18 cellular contexts compared by ENCODE assay signal in genomic region chr18:48992133-48992532, GRCh38. TPM values are rescaled to one million over a fixed set of nuclear protein-coding genes. Genes with fewer than 3 reads are reported as not detected.
DNase-seq lines count a peak whose midpoint lies in the region; ATAC-seq and TF ChIP-seq lines count a peak whose summit lies in the region.
"Had no signal": no experiment of that assay in that cellular context is flagged by ENCODE, and none has a peak within 500 bp of the region (broad histone marks: within the 10 kb centered on the region; RNA-seq: fewer than 3 reads in every experiment).

No MANE protein-coding gene starts in this region.

- TF ChIP-seq CTCF in HEK293 (tag by site-specific recombination; IDR thresholded peaks at IDR 0.05) (no peak), Panc1 (IDR thresholded peaks at IDR 0.05) (no peak), left lung (IDR thresholded peaks at IDR 0.05) (no peak), WERI-Rb-1 (IDR thresholded peaks at IDR 0.05; ENCODE audit: low read depth, low read length) (no peak)

- H3K4me3 Mint-ChIP-seq in stimulated activated effector memory CD8-positive, alpha-beta T cell treated with anti-CD3 and anti-CD28 coated beads, Interleukin-12 subunit alpha, Interleukin-12 subunit beta, amount 100 ng/mL, for 72 hours: no peak overlapping the region
- H3K4me3 Mint-ChIP-seq: activated naive CD4-positive, alpha-beta T cell treated with anti-CD3 and anti-CD28 coated beads, Interleukin-2, amount 10 ng/mL, durations not matched to agents 7 days and 5 days; activated T-cell treated with anti-CD3 and anti-CD28 coated beads, Interleukin-2, amount 50 U/mL, for 4 hours; neural crest cell had no signal

- H3K36me3 ChIP-seq in HEK293 (ENCODE audit: control insufficient read depth in 2 of 2, insufficient read depth in 1 of 2, low read length in 2 of 2) (no peaks in the 10 kb centered on the region), Panc1 (ENCODE audit: control insufficient read depth, insufficient read depth, low read length) (no peaks in the 10 kb centered on the region), left lung (no peaks in the 10 kb centered on the region), WERI-Rb-1 (no peaks in the 10 kb centered on the region)

- H3K4me1 ChIP-seq in HEK293 (ENCODE audit: control insufficient read depth, insufficient read depth, low read length): peaks cover 29% of the 10 kb centered on the region
- H3K4me1 ChIP-seq in Panc1 (ENCODE audit: control insufficient read depth, insufficient read depth, low read length): peaks cover 47% of the 10 kb centered on the region
- peaks cover 16 to 46% of the 10 kb centered on the region in 2 donors for H3K4me1 ChIP-seq in left lung

- ATAC-seq in Panc1: peak; percentile 14
- peak; percentile 6 for ATAC-seq in left lung
- peak; percentile 17 for ATAC-seq in stimulated activated effector memory CD8-positive, alpha-beta T cell treated with anti-CD3 and anti-CD28 coated beads, Interleukin-12 subunit alpha, Interleukin-12 subunit beta, amount 100 ng/mL, for 72 hours
- ATAC-seq in HG02588 (IDR thresholded peaks at IDR 0.05; ENCODE audit: unreplicated experiment): no peak
- ATAC-seq: activated T-cell treated with anti-CD3 and anti-CD28 coated beads, Interleukin-2, amount 50 U/mL, for 4 hours had no signal

- H3K9me3 Mint-ChIP-seq in stimulated activated effector memory CD8-positive, alpha-beta T cell treated with anti-CD3 and anti-CD28 coated beads, Interleukin-12 subunit alpha, Interleukin-12 subunit beta, amount 100 ng/mL, for 72 hours: no peaks in the 10 kb centered on the region
- H3K9me3 Mint-ChIP-seq: activated naive CD4-positive, alpha-beta T cell treated with anti-CD3 and anti-CD28 coated beads, Interleukin-2, amount 10 ng/mL, durations not matched to agents 7 days and 5 days; activated T-cell treated with anti-CD3 and anti-CD28 coated beads, Interleukin-2, amount 50 U/mL, for 4 hours; neural crest cell had no signal

- no TSS peak for BruUV-seq in Panc1 (replicated peaks; lab: Mats Ljungman, UMichigan)

- H3K27me3 ChIP-seq in Panc1 (ENCODE audit: control insufficient read depth, insufficient read depth, low read length): no peaks in the 10 kb centered on the region
- H3K27me3 ChIP-seq in left lung: no peaks in the 10 kb centered on the region
- no peaks in the 10 kb centered on the region for H3K27me3 ChIP-seq in WERI-Rb-1 (ENCODE audit: insufficient read depth, low read depth, severe bottlenecking)

- CTCF ChIA-PET in HEK293 (lab: Yijun Ruan, JAX) (no interaction called here), Panc1 (lab: Charles Lee) (no interaction called here)

- H3K27ac ChIP-seq in HEK293 (ENCODE audit: extremely low read depth, low read depth, low read length) (peak overlapping the region; percentile 31; the same call in 1 of the 2 replicates), Panc1 (ENCODE audit: low read length) (peak overlapping the region; percentile 72; the same call in 1 of the 2 replicates), left lung (peak overlapping the region in 1 of 2 donors; percentile 73), WERI-Rb-1 (no peak overlapping the region)

- no peaks in the 10 kb centered on the region for H3K36me3 Mint-ChIP-seq in stimulated activated effector memory CD8-positive, alpha-beta T cell treated with anti-CD3 and anti-CD28 coated beads, Interleukin-12 subunit alpha, Interleukin-12 subunit beta, amount 100 ng/mL, for 72 hours
- H3K36me3 Mint-ChIP-seq: activated naive CD4-positive, alpha-beta T cell treated with anti-CD3 and anti-CD28 coated beads, Interleukin-2, amount 10 ng/mL, durations not matched to agents 7 days and 5 days had no signal

- intact Hi-C loops in Panc1 (cut with micrococcal nuclease; ENCODE audit: unreplicated experiment): no loop called here
- intact Hi-C loops in left lung (cut with DNase I): no loop called here

- H3K4me1 Mint-ChIP-seq in stimulated activated effector memory CD8-positive, alpha-beta T cell treated with anti-CD3 and anti-CD28 coated beads, Interleukin-12 subunit alpha, Interleukin-12 subunit beta, amount 100 ng/mL, for 72 hours: peaks cover 23% of the 10 kb centered on the region

- H3K27ac Mint-ChIP-seq in stimulated activated effector memory CD8-positive, alpha-beta T cell treated with anti-CD3 and anti-CD28 coated beads, Interleukin-12 subunit alpha, Interleukin-12 subunit beta, amount 100 ng/mL, for 72 hours: no peak overlapping the region
- H3K27ac Mint-ChIP-seq: activated naive CD4-positive, alpha-beta T cell treated with anti-CD3 and anti-CD28 coated beads, Interleukin-2, amount 10 ng/mL, durations not matched to agents 7 days and 5 days had no signal

- POLR2A ChIA-PET in HEK293 (lab: Yijun Ruan, JAX) (interaction anchor here (0.7 to 2.1 kb wide), 3 partner anchors 8 to 40 kb away, joined by 3 to 8 read pairs (median 4); no protein-coding TSS in a partner anchor), Panc1 (lab: Charles Lee) (no interaction called here)

- H3K9me3 ChIP-seq in HEK293 (ENCODE audit: control insufficient read depth, insufficient read depth, low read depth, low read length) (no peaks in the 10 kb centered on the region), Panc1 (ENCODE audit: control insufficient read depth, insufficient read depth, low read depth, low read length) (no peaks in the 10 kb centered on the region), left lung (no peaks in the 10 kb centered on the region), WERI-Rb-1 (ENCODE audit: severe bottlenecking) (no peaks in the 10 kb centered on the region)

- in situ Hi-C loops in Panc1 (cut with HindIII; ENCODE audit: low pct_unique_long_range_greater_than_20kb, low sequenced_read_pairs) (no loop called here), KBM-7 (cut with MboI; ENCODE audit: low pct_unique_long_range_greater_than_20kb, low sequenced_read_pairs) (no loop called here)

- DNase-seq in Panc1 (ENCODE audit: low read depth, low spot score) (no peak), left lung (no peak), NCI-H2081 treated with DMSO at 0.1 percent for 48 hours (lab: John Stamatoyannopoulos, UW) (no peak), KBM-7 (no peak), WERI-Rb-1 (no peak)
- DNase-seq in stimulated activated effector memory CD8-positive, alpha-beta T cell treated with anti-CD3 and anti-CD28 coated beads, Interleukin-12 subunit alpha, Interleukin-12 subunit beta, amount 100 ng/mL, for 72 hours (ENCODE audit: low spot score in 2 of 2): no peak
- DNase-seq: activated CD4-positive, alpha-beta T cell treated with anti-CD3 and anti-CD28 coated beads for 1 hour; activated naive CD4-positive, alpha-beta T cell treated with anti-CD3 and anti-CD28 coated beads, Interleukin-2, amount 10 ng/mL, durations not matched to agents 7 days and 5 days; activated T-cell treated with anti-CD3 and anti-CD28 coated beads, Interleukin-2, amount 50 U/mL, for 4 hours; caudate nucleus; DMS79; left colon; NCI-H2081; NCI-H510A treated with DMSO at 0.1 percent for 48 hours; NK-92 treated with Interleukin-12 subunit alpha and Interleukin-12 subunit beta, amount 100 ng/mL, for 24 hours had no signal

- no peak overlapping the region for H3K4me3 ChIP-seq in HEK293 (ENCODE audit: low read depth, low read length)
- H3K4me3 ChIP-seq in Panc1 (ENCODE audit: low read depth in 2 of 2, low read length in 2 of 2): no peak overlapping the region
- H3K4me3 ChIP-seq in left lung: no peak overlapping the region
- no peak overlapping the region for H3K4me3 ChIP-seq in WERI-Rb-1 (ENCODE audit: low read depth, low read length)

TF ChIP-seq in HEK293, 187 proteins besides CTCF, POLR2A, EP300 and RAD21:
- no peak for TF ChIP-seq ZNF521 (tag by site-specific recombination; IDR thresholded peaks at IDR 0.05)
- TF ChIP-seq, protein P1, sequence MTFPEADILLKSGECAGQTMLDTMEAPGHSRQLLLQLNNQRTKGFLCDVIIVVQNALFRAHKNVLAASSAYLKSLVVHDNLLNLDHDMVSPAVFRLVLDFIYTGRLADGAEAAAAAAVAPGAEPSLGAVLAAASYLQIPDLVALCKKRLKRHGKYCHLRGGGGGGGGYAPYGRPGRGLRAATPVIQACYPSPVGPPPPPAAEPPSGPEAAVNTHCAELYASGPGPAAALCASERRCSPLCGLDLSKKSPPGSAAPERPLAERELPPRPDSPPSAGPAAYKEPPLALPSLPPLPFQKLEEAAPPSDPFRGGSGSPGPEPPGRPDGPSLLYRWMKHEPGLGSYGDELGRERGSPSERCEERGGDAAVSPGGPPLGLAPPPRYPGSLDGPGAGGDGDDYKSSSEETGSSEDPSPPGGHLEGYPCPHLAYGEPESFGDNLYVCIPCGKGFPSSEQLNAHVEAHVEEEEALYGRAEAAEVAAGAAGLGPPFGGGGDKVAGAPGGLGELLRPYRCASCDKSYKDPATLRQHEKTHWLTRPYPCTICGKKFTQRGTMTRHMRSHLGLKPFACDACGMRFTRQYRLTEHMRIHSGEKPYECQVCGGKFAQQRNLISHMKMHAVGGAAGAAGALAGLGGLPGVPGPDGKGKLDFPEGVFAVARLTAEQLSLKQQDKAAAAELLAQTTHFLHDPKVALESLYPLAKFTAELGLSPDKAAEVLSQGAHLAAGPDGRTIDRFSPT (tag by site-specific recombination; IDR thresholded peaks at IDR 0.05): 0 out of 2 replicates have a peak, but pooled peaks have one; percentile 14

RNA-seq across cellular contexts. Expression of gene SMAD7, which starts 41.4 kb away (rescaled TPM):
- total RNA-seq in Panc1 (2021; ENCODE audit: unreplicated experiment) (21.3 TPM), left lung (10 to 100 TPM; 43.3 to 46.3 TPM)
- polyA plus RNA-seq in Panc1 (2012; ENCODE audit: insufficient read length): 14.5 TPM
